21 cellular contexts compared by ENCODE assay signal in the genomic region with DNA sequence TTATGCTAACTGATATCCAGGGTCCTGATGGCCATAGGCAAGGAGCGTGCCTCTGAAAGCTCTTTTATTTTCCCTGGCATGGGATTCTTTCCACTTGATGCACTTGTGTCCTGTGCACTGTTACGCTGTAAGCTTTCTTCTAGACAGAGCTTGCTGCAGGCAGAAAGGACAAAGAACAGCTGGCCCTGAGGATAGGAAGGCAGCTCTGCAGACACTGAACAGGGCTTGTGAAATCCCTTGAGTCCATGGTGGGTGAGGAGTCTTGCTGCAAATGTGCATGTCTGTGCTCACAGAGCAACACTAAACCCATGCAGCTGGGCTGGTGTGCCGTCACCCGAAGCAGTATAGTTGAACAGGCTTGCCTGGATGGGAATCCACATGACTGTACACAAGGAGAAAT.
DNase-seq lines count a peak whose midpoint lies in the region; FAIRE-seq and TF ChIP-seq lines count a peak whose summit lies in the region.
"Had no signal": no experiment of that assay in that cellular context is flagged by ENCODE, and none has a peak within 500 bp of the region (broad histone marks: within the 10 kb centered on the region; RNA-seq: fewer than 3 reads in every experiment).

No MANE protein-coding gene starts in this region.

- H3K27me3 Mint-ChIP-seq in neural crest cell (ENCODE audit: low read depth), result no peaks in the 10 kb centered on the region

- TF ChIP-seq CTCF in choroid plexus epithelial cell (conservative IDR thresholded peaks at IDR 0.05; ENCODE audit: low read depth, low read length) (no peak), neural crest cell (conservative IDR thresholded peaks at IDR 0.05) (no peak)

- DNase-seq in GM12891 (ENCODE audit: insufficient read length, low spot score) (no peak), NCI-H2107 (lab: John Stamatoyannopoulos, UW) (peak; percentile 10), choroid plexus epithelial cell (ENCODE audit: low read depth) (peak; percentile 25), neural crest cell (ENCODE audit: low read depth, low spot score) (no peak), posterior cingulate gyrus (no peak), globus pallidus (ENCODE audit: low spot score) (no peak), EL (no peak)
- DNase-seq: activated CD4-positive, CD25-positive, alpha-beta regulatory T cell; activated naive CD4-positive, alpha-beta T cell; colonic mucosa; foreskin keratinocyte; KBM-7; left ventricle myocardium inferior; NCI-H2029 treated with DMSO at 0.1 percent for 48 hours; occipital lobe; right cardiac atrium; stimulated activated CD4-positive, alpha-beta T cell treated with anti-CD3 and anti-CD28 coated beads, Interleukin-1b, Interleukin-23, amount 100 ng/mL, for 48 hours had no signal

- no peaks in the 10 kb centered on the region for H3K36me3 Mint-ChIP-seq in neural crest cell (ENCODE audit: low read depth)

- H3K4me3 ChIP-seq in choroid plexus epithelial cell (ENCODE audit: low read depth, low read length), result no peak overlapping the region
- H3K4me3 ChIP-seq: colonic mucosa, GM12878, left ventricle myocardium inferior, SJCRH30, suprapubic skin had no signal

- no peak overlapping the region for H3K4me3 Mint-ChIP-seq in neural crest cell

- H3K27ac Mint-ChIP-seq in neural crest cell (ENCODE audit: unreplicated experiment), result peak overlapping the region; percentile 93

- peak; percentile 91 for FAIRE-seq in GM12891 (lab: Jason Lieb, UNC)
- FAIRE-seq: G401.6, GM12878 had no signal

- peaks cover 5% of the 10 kb centered on the region for H3K4me1 Mint-ChIP-seq in neural crest cell

- no peak for TF ChIP-seq POLR2A in GM12891 (IDR thresholded peaks at IDR 0.05; ENCODE audit: low read depth, low read length)

- intact Hi-C loops in posterior cingulate gyrus (cut with DNase I), result no loop called here

- peaks cover 6% of the 10 kb centered on the region for H3K9me3 Mint-ChIP-seq in neural crest cell

TF ChIP-seq in GM12891, 5 proteins besides CTCF, POLR2A, EP300 and RAD21:
- TF ChIP-seq POU2F2 (IDR thresholded peaks at IDR 0.05; ENCODE audit: low read depth, low read length) (no peak), TAF1 (IDR thresholded peaks at IDR 0.05; ENCODE audit: low read depth, low read length) (no peak), SPI1 (IDR thresholded peaks at IDR 0.05; ENCODE audit: low read depth, low read length) (no peak), PAX5 (IDR thresholded peaks at IDR 0.05; ENCODE audit: insufficient read depth, low read length, severe bottlenecking) (no peak), POLR2AphosphoS5 (IDR thresholded peaks at IDR 0.05; ENCODE audit: low read depth, low read length) (0 out of 2 replicates have a peak, but pooled peaks have one; percentile 48)

Comparison
In these comparisons a context has a peak if more than half of its experiments do, and no peak if none do; other contexts are left out.
1. DNase-seq: peak in NCI-H2107 (single experiment) and choroid plexus epithelial cell (single experiment); none in GM12891 (single experiment), neural crest cell (single experiment), posterior cingulate gyrus (0 of 10), globus pallidus (single experiment) and EL (single experiment).